Comparison of ENCODE assay signal across 24 cellular contexts in genomic region chr13:42656136-42656535, GRCh38.
A peak's percentile ranks its signal among the peaks of the same experiment; 100 is the strongest.
DNase-seq lines count a peak whose midpoint lies in the region; ATAC-seq and TF ChIP-seq lines count a peak whose summit lies in the region.
"Had no signal": no experiment of that assay in that cellular context is flagged by ENCODE, and none has a peak within 500 bp of the region (broad histone marks: within the 10 kb centered on the region; RNA-seq: fewer than 3 reads in every experiment).

No MANE protein-coding gene starts in this region.

- no CpG with 5 or more reads among the region's 2 CpGs for WGBS in H9 (ENCODE audit: extremely low coverage, insufficient read length, low lambda C conversion rate)

- no peak overlapping the region for H3K4me2 ChIP-seq in H9 (ENCODE audit: insufficient read depth, insufficient read length, low read length)
- peak overlapping the region; percentile 55 for H3K4me2 ChIP-seq in neural progenitor cell

- no peak overlapping the region for H3K4ac ChIP-seq in H9 (ENCODE audit: low read depth, low read length)

- no peak overlapping the region for H3K56ac ChIP-seq in H9 (ENCODE audit: insufficient read length, low read depth, low read length)

- no peak overlapping the region for H2BK5ac ChIP-seq in H9 (ENCODE audit: insufficient read length, low read length)

- no peaks in the 10 kb centered on the region for H3K79me1 ChIP-seq in H9 (ENCODE audit: insufficient read depth, low read depth, low read length, poor library complexity, severe bottlenecking)

- H3K27me3 ChIP-seq in H9 (ENCODE audit: insufficient read depth, low read length): no peaks in the 10 kb centered on the region
- no peaks in the 10 kb centered on the region for H3K27me3 ChIP-seq in neural progenitor cell
- H3K27me3 ChIP-seq: neutrophil, SJSA1 had no signal

- H3K27me3 Mint-ChIP-seq in H9 (ENCODE audit: low read depth): no peaks in the 10 kb centered on the region
- no peaks in the 10 kb centered on the region for H3K27me3 Mint-ChIP-seq in neural progenitor cell (ENCODE audit: insufficient read depth, low read depth)

- no peak overlapping the region for H4K8ac ChIP-seq in H9 (replicated peaks; ENCODE audit: insufficient read length, low read depth, low read length)

- H3K23me2 ChIP-seq in H9 (ENCODE audit: insufficient read length, low read depth, low read length, poor library complexity, severe bottlenecking): no peaks in the 10 kb centered on the region

- H3K4me1 Mint-ChIP-seq in H9 (peaks cover 20 to 29% of the 10 kb centered on the region in 2 experiments), neural progenitor cell (peaks cover 11% of the 10 kb centered on the region)
- H3K4me1 Mint-ChIP-seq: central memory CD8-positive, alpha-beta T cell; stimulated activated naive CD8-positive, alpha-beta T cell treated with anti-CD3 and anti-CD28 coated beads, Interleukin-15, amount 100 ng/mL, for 72 hours had no signal

- no peak overlapping the region for H2BK15ac ChIP-seq in H9 (ENCODE audit: low read depth, low read length)

- no peak overlapping the region for H2BK12ac ChIP-seq in H9 (ENCODE audit: insufficient read length, low read depth, low read length)

- no peak overlapping the region for H3K4me3 ChIP-seq in choroid plexus epithelial cell (ENCODE audit: low read depth, low read length)
- H3K4me3 ChIP-seq in neural progenitor cell: no peak overlapping the region
- H3K4me3 ChIP-seq: dorsolateral prefrontal cortex, heart right ventricle, SJSA1 had no signal

- H3K9me3 ChIP-seq in H9 (ENCODE audit: control insufficient read depth, low read depth, low read length) (no peaks in the 10 kb centered on the region), neural progenitor cell (ENCODE audit: low read depth) (no peaks in the 10 kb centered on the region)
- H3K9me3 ChIP-seq: heart right ventricle, neutrophil, SJSA1 had no signal

- ATAC-seq in omental fat pad (ENCODE audit: low FRiP score): no peak
- no peak for ATAC-seq in HG03039 (IDR thresholded peaks at IDR 0.05; ENCODE audit: unreplicated experiment)
- ATAC-seq: CD8-positive, alpha-beta T cell; heart right ventricle; stimulated activated naive CD8-positive, alpha-beta T cell treated with anti-CD3 and anti-CD28 coated beads, Interleukin-15, amount 100 ng/mL, for 72 hours had no signal

- H3K9me3 Mint-ChIP-seq in H9 (no peaks in the 10 kb centered on the region), neural progenitor cell (no peaks in the 10 kb centered on the region)
- H3K9me3 Mint-ChIP-seq: CD8-positive, alpha-beta T cell; central memory CD8-positive, alpha-beta T cell; immature natural killer cell; stimulated activated naive CD8-positive, alpha-beta T cell treated with anti-CD3 and anti-CD28 coated beads, Interleukin-15, amount 100 ng/mL, for 72 hours; type B pancreatic cell had no signal

- H4K5ac ChIP-seq in H9 (ENCODE audit: insufficient read length, low read depth, low read length): no peak overlapping the region

- no peak overlapping the region for H3K18ac ChIP-seq in H9 (ENCODE audit: insufficient read length, low read depth, low read length)

- H2AFZ ChIP-seq in H9 (ENCODE audit: low read length) (peak overlapping the region; percentile 45), neural progenitor cell (replicated peaks) (no peak overlapping the region)

- no peak overlapping the region for H3K23ac ChIP-seq in H9 (ENCODE audit: insufficient read length, low read depth, low read length)

- H3K27ac ChIP-seq in H9 (ENCODE audit: insufficient read length, low read depth, low read length) (no peak overlapping the region), neural progenitor cell (peak overlapping the region; percentile 76)
- H3K27ac ChIP-seq: dorsolateral prefrontal cortex, heart right ventricle, neutrophil, SJSA1 had no signal

- TF ChIP-seq CTCF in H9 (conservative IDR thresholded peaks at IDR 0.05) (no peak), choroid plexus epithelial cell (conservative IDR thresholded peaks at IDR 0.05; ENCODE audit: low read depth, low read length) (no peak), neural progenitor cell (IDR thresholded peaks at IDR 0.05) (no peak), omental fat pad (IDR thresholded peaks at IDR 0.05) (no peak)

- H2BK120ac ChIP-seq in H9 (ENCODE audit: low read depth, low read length, poor library complexity, severe bottlenecking): no peak overlapping the region

- in situ Hi-C loops in G401 (cut with HindIII; ENCODE audit: low sequenced_read_pairs): no loop called here

- H3K36me3 ChIP-seq in neural progenitor cell: no peaks in the 10 kb centered on the region
- H3K36me3 ChIP-seq: heart right ventricle, neutrophil, SJSA1 had no signal

- no peak overlapping the region; a peak in 2 of 7 replicates for H3K27ac Mint-ChIP-seq in H9
- H3K27ac Mint-ChIP-seq in neural progenitor cell: no peak overlapping the region
- H3K27ac Mint-ChIP-seq: CD8-positive, alpha-beta T cell; immature natural killer cell; stimulated activated naive CD8-positive, alpha-beta T cell treated with anti-CD3 and anti-CD28 coated beads, Interleukin-15, amount 100 ng/mL, for 72 hours; type B pancreatic cell had no signal

- H3K9ac ChIP-seq in H9 (ENCODE audit: extremely low read depth, insufficient read length, low read length) (no peak overlapping the region), neural progenitor cell (no peak overlapping the region)

- H4K91ac ChIP-seq in H9 (ENCODE audit: insufficient read length, low read depth, low read length): no peak overlapping the region

- H3K14ac ChIP-seq in H9 (ENCODE audit: insufficient read depth, low read length): no peak overlapping the region

- H3F3A ChIP-seq in neural progenitor cell (ENCODE audit: low read depth): peaks cover 14% of the 10 kb centered on the region

- no peak overlapping the region for H3K4me3 Mint-ChIP-seq in H9
- no peak overlapping the region for H3K4me3 Mint-ChIP-seq in neural progenitor cell
- H3K4me3 Mint-ChIP-seq: CD8-positive, alpha-beta T cell; central memory CD8-positive, alpha-beta T cell; immature natural killer cell; stimulated activated naive CD8-positive, alpha-beta T cell treated with anti-CD3 and anti-CD28 coated beads, Interleukin-15, amount 100 ng/mL, for 72 hours; type B pancreatic cell had no signal

- H4K20me1 ChIP-seq in H9 (ENCODE audit: control insufficient read depth, insufficient read depth, insufficient read length) (no peaks in the 10 kb centered on the region), neural progenitor cell (ENCODE audit: low read depth) (no peaks in the 10 kb centered on the region)

- H3K4me1 ChIP-seq in H9 (ENCODE audit: insufficient read depth, low read length) (peaks cover 9% of the 10 kb centered on the region), neural progenitor cell (peaks cover 37% of the 10 kb centered on the region)
- H3K4me1 ChIP-seq: heart right ventricle had no signal

- H3K36me3 Mint-ChIP-seq in H9 (ENCODE audit: insufficient read depth in 1 of 3, low read depth in 3 of 3) (no peaks in the 10 kb centered on the region), neural progenitor cell (no peaks in the 10 kb centered on the region)
- H3K36me3 Mint-ChIP-seq: CD8-positive, alpha-beta T cell; immature natural killer cell; type B pancreatic cell had no signal

- no peak overlapping the region for H3T11ph ChIP-seq in H9 (ENCODE audit: low read length)

- no peak overlapping the region for H2AK5ac ChIP-seq in H9 (ENCODE audit: insufficient read length, low read length)

- DNase-seq in H9 (no peak), NCI-H524 (lab: John Stamatoyannopoulos, UW) (peak; percentile 41 to 91), choroid plexus epithelial cell (ENCODE audit: low read depth) (peak; percentile 8), neural progenitor cell (ENCODE audit: low spot score) (peak; percentile 79), G401 (ENCODE audit: low spot score) (no peak), omental fat pad (ENCODE audit: low spot score) (no peak), NCI-H2081 (lab: John Stamatoyannopoulos, UW) (no peak)
- DNase-seq: activated CD4-positive, alpha-beta T cell treated with anti-CD3 and anti-CD28 coated beads for 48 hours; activated naive CD4-positive, alpha-beta T cell treated with anti-CD3 and anti-CD28 coated beads, Interleukin-2, amount 50 U/mL, for 16 hours; aorta; CD8-positive, alpha-beta T cell; dorsolateral prefrontal cortex; heart right ventricle; immature natural killer cell; MM.1S; NCI-H187 treated with DMSO at 0.1 percent for 48 hours; NK-92 treated with Interleukin-12 subunit alpha and Interleukin-12 subunit beta, amount 100 ng/mL, for 24 hours; stimulated activated CD4-positive, alpha-beta T cell treated with anti-CD3 and anti-CD28 coated beads, Interleukin-12 subunit alpha, Interleukin-12 subunit beta, amount 100 ng/mL, for 4 hours; stimulated activated naive CD8-positive, alpha-beta T cell treated with anti-CD3 and anti-CD28 coated beads, Interleukin-15, amount 100 ng/mL, for 72 hours had no signal

- H2BK20ac ChIP-seq in H9 (ENCODE audit: low read depth, low read length, poor library complexity, severe bottlenecking): no peak overlapping the region

- no peaks in the 10 kb centered on the region for H3K79me2 ChIP-seq in H9 (ENCODE audit: insufficient read depth, low read length)
- no peaks in the 10 kb centered on the region for H3K79me2 ChIP-seq in neural progenitor cell (ENCODE audit: low read depth)

Comparison
In these comparisons a context has a peak if more than half of its experiments do, and no peak if none do; other contexts are left out.
1. DNase-seq: peak in NCI-H524 (2 of 2), choroid plexus epithelial cell (single experiment) and neural progenitor cell (single experiment); none in H9 (single experiment), G401 (single experiment), omental fat pad (single experiment) and NCI-H2081 (0 of 2).